16 cellular contexts compared by ENCODE assay signal in the genomic region with DNA sequence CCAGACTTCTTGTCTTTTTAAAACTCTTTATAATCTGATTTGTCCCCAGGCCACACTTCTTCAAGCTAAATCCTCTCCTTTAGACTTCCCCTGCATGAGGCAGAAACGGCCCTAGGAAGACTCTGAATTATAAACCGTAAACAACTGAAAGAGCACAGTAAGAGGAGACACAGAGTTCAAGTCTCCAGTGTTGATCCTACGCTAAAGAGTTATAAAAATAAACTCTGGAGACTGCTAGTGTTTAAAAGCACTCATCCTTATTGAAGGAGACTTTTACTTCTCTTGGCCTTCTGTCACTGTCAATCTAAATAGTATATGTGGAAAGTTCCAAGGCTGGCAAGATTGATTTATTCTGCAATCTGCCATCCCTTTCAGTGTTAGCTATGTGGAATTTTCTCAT.
DNase-seq lines count a peak whose midpoint lies in the region; ATAC-seq and TF ChIP-seq lines count a peak whose summit lies in the region.
"Had no signal": no experiment of that assay in that cellular context is flagged by ENCODE, and none has a peak within 500 bp of the region (broad histone marks: within the 10 kb centered on the region; RNA-seq: fewer than 3 reads in every experiment).

No MANE protein-coding gene starts in this region.

- no peak for ATAC-seq in GM21717 (IDR thresholded peaks at IDR 0.05; ENCODE audit: unreplicated experiment)

- H3K36me3 ChIP-seq in SJCRH30 (no peaks in the 10 kb centered on the region), hepatocyte (replicated peaks; ENCODE audit: insufficient read depth, low read depth) (no peaks in the 10 kb centered on the region), parathyroid adenoma (ENCODE audit: control insufficient read depth, insufficient read depth, low read length) (no peaks in the 10 kb centered on the region)
- H3K36me3 ChIP-seq: MG63, Peyer's patch had no signal

- peaks cover 6% of the 10 kb centered on the region for H3K27me3 Mint-ChIP-seq in T-helper 2 cell treated with Interferon-gamma antibody and Interleukin-4, amounts not matched to agents 5 μg/mL and 100 μg/mL, for 36 hours (ENCODE audit: low read depth)

- H3K27ac ChIP-seq in SJCRH30 (peak overlapping the region; percentile 80), hepatocyte (peak overlapping the region; percentile 0), parathyroid adenoma (peak overlapping the region; percentile 39)
- H3K27ac ChIP-seq: Peyer's patch had no signal

- H3K9me2 ChIP-seq in hepatocyte (replicated peaks; ENCODE audit: insufficient read depth): no peaks in the 10 kb centered on the region

- H3K79me2 ChIP-seq in hepatocyte (peaks cover 39% of the 10 kb centered on the region), parathyroid adenoma (no peaks in the 10 kb centered on the region)

- TF ChIP-seq CTCF in hepatocyte (IDR thresholded peaks at IDR 0.05; ENCODE audit: poor library complexity) (no peak), parathyroid adenoma (IDR thresholded peaks at IDR 0.05) (no peak)

- H4K20me1 ChIP-seq in hepatocyte (ENCODE audit: insufficient read depth, poor library complexity, severe bottlenecking): no peaks in the 10 kb centered on the region

- H3K4me1 Mint-ChIP-seq in T-helper 2 cell treated with Interferon-gamma antibody and Interleukin-4, amounts not matched to agents 5 μg/mL and 100 μg/mL, for 36 hours (ENCODE audit: low read depth): no peaks in the 10 kb centered on the region

- H3K4me1 ChIP-seq in SJCRH30 (peaks cover 14% of the 10 kb centered on the region), hepatocyte (ENCODE audit: insufficient read depth) (peaks cover 8% of the 10 kb centered on the region), parathyroid adenoma (peaks cover 3% of the 10 kb centered on the region)
- H3K4me1 ChIP-seq: Peyer's patch had no signal

- H3K4me2 ChIP-seq in hepatocyte: peak overlapping the region; percentile 19
- no peak overlapping the region for H3K4me2 ChIP-seq in parathyroid adenoma (ENCODE audit: low read length)

- H3K27me3 ChIP-seq in SJCRH30 (no peaks in the 10 kb centered on the region), hepatocyte (no peaks in the 10 kb centered on the region), parathyroid adenoma (ENCODE audit: control insufficient read depth, insufficient read depth, low read length) (no peaks in the 10 kb centered on the region)
- H3K27me3 ChIP-seq: MG63, Peyer's patch had no signal

- H3K9ac ChIP-seq in parathyroid adenoma: no peak overlapping the region

- DNase-seq in HEK293T (ENCODE audit: extremely low spot score) (no peak), SJCRH30 (peak; percentile 34 to 75), hepatocyte (ENCODE audit: low spot score) (no peak), NCI-H187 (lab: John Stamatoyannopoulos, UW) (no peak)
- DNase-seq in T-helper 2 cell treated with Interferon-gamma antibody and Interleukin-4, amounts not matched to agents 5 μg/mL and 100 μg/mL, for 36 hours (ENCODE audit: low spot score): no peak
- DNase-seq: AML-193, Caco-2, DMS79, MG63, NCI-H1092 treated with DMSO at 0.1 percent for 48 hours, NCI-H1694, NCI-H748 treated with DMSO at 0.1 percent for 48 hours, Peyer's patch, SHP77 had no signal

- POLR2A ChIA-PET in HEK293T (lab: Yijun Ruan, JAX): no interaction called here

- H2AFZ ChIP-seq in hepatocyte (no peak overlapping the region), parathyroid adenoma (no peak overlapping the region)

- H3K36me3 Mint-ChIP-seq in T-helper 2 cell treated with Interferon-gamma antibody and Interleukin-4, amounts not matched to agents 5 μg/mL and 100 μg/mL, for 36 hours (ENCODE audit: low read depth): no peaks in the 10 kb centered on the region

- H3K9me3 ChIP-seq in SJCRH30 (replicated peaks): no peaks in the 10 kb centered on the region
- H3K9me3 ChIP-seq in hepatocyte (ENCODE audit: low read depth): no peaks in the 10 kb centered on the region
- H3K9me3 ChIP-seq in parathyroid adenoma (ENCODE audit: control insufficient read depth, low read length): no peaks in the 10 kb centered on the region
- H3K9me3 ChIP-seq: Caco-2, MG63, Peyer's patch had no signal

- WGBS in hepatocyte (ENCODE audit: low lambda C conversion rate, missing lambda C conversion rate): 28% methylated on average over 3 of the region's 3 CpGs

- CTCF ChIA-PET in HEK293T (lab: Yijun Ruan, JAX): no interaction called here

- no peak overlapping the region for H3K4me3 Mint-ChIP-seq in T-helper 2 cell treated with Interferon-gamma antibody and Interleukin-4, amounts not matched to agents 5 μg/mL and 100 μg/mL, for 36 hours

- H3K4me3 ChIP-seq in SJCRH30 (peak overlapping the region; percentile 26), hepatocyte (no peak overlapping the region), parathyroid adenoma (ENCODE audit: low read depth, low read length) (no peak overlapping the region)
- H3K4me3 ChIP-seq: MG63, Peyer's patch had no signal

- no peaks in the 10 kb centered on the region for H3K9me3 Mint-ChIP-seq in T-helper 2 cell treated with Interferon-gamma antibody and Interleukin-4, amounts not matched to agents 5 μg/mL and 100 μg/mL, for 36 hours

- H3K27ac Mint-ChIP-seq in T-helper 2 cell treated with Interferon-gamma antibody and Interleukin-4, amounts not matched to agents 5 μg/mL and 100 μg/mL, for 36 hours: no peak overlapping the region

TF ChIP-seq in HEK293T, 16 proteins besides CTCF, POLR2A, EP300 and RAD21:
- TF ChIP-seq CTBP1 (IDR thresholded peaks at IDR 0.05; ENCODE audit: borderline replicate concordance): no peak
- TF ChIP-seq, protein P1, sequence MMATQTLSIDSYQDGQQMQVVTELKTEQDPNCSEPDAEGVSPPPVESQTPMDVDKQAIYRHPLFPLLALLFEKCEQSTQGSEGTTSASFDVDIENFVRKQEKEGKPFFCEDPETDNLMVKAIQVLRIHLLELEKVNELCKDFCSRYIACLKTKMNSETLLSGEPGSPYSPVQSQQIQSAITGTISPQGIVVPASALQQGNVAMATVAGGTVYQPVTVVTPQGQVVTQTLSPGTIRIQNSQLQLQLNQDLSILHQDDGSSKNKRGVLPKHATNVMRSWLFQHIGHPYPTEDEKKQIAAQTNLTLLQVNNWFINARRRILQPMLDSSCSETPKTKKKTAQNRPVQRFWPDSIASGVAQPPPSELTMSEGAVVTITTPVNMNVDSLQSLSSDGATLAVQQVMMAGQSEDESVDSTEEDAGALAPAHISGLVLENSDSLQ (IDR thresholded peaks at IDR 0.05): peak; percentile 79
- no peak for TF ChIP-seq SP1 (IDR thresholded peaks at IDR 0.05)
- TF ChIP-seq FOXA1 (IDR thresholded peaks at IDR 0.05): no peak
- TF ChIP-seq SUZ12 (IDR thresholded peaks at IDR 0.05): no peak
- no peak for TF ChIP-seq HDGF (IDR thresholded peaks at IDR 0.05; ENCODE audit: borderline replicate concordance)
- no peak for TF ChIP-seq NFRKB (IDR thresholded peaks at IDR 0.05)

Comparison
In these comparisons a context has a peak if more than half of its experiments do, and no peak if none do; other contexts are left out.
1. DNase-seq: peak in SJCRH30 (2 of 2); none in HEK293T (single experiment), hepatocyte (single experiment), T-helper 2 cell treated with Interferon-gamma antibody and Interleukin-4, amounts not matched to agents 5 μg/mL and 100 μg/mL, for 36 hours (single experiment) and NCI-H187 (0 of 2).
2. H3K27ac ChIP-seq: peak in every context shown above with its lines; median percentile 80 in SJCRH30; 39 in parathyroid adenoma; 0 in hepatocyte.